1 cellular context compared by ENCODE assay signal in the genomic region with DNA sequence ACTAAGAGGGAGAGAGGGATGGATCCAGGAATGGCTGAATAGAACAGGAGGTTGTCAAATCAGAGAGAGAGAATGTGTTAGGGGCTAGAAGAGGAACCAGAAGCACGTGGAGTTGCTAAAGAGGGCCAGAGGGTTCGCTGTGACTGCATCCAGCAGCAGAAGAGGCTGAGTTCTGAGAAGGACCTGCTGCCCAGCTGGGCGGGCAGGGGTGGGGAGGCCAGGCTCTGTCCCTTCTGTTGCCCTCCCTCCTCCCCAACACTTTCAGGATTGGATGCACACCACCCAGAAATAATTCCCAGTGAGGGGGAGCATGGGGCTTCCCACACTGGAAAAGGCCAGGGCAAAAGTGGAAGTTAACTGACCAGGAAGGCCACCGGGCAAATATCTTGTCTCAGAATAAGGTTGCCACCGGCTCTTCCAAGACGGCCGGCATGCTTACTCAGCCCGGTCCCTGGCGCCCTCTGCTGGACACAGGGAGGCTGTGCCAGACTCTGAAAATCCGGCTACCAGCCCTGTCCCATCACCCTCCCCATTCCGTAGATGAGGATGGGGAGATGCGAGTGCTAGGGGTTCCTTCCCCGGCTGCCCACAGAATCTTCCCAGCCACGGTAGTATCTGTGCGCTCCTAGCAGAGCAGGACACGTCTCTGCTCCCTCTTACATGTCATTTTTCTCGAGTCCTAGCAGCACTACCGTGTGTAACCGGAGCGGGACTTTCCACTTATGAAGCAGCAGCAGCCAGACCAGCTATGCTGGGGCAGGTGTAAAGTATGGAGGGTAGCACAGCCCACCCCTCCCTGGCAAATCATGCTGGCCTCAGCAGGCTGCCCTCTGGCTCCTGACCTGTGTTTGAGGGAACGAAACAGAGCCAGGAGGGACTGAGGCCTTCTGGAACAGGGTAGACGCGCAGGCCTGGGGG.
TF ChIP-seq lines count a peak whose summit lies in the region.

No MANE protein-coding gene starts in this region.

TF ChIP-seq in K562, 482 proteins besides CTCF, POLR2A, EP300 and RAD21 (continued from another document and continues in another):
- TF ChIP-seq, protein P1, sequence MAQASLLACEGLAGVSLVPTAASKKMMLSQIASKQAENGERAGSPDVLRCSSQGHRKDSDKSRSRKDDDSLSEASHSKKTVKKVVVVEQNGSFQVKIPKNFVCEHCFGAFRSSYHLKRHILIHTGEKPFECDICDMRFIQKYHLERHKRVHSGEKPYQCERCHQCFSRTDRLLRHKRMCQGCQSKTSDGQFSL (CRISPR knock-in tag; IDR thresholded peaks at IDR 0.05): no peak
- TF ChIP-seq, protein P1 (tag; IDR thresholded peaks at IDR 0.05): no peak
- TF ChIP-seq MAZ (CRISPR knock-in tag; conservative IDR thresholded peaks at IDR 0.05 in 1 of 2, IDR thresholded peaks at IDR 0.05 in 1 of 2) (0 out of 4 replicates have a peak, but pooled peaks of 1 of the 2 experiments have one; percentile 51), ETV1 (tag; conservative IDR thresholded peaks at IDR 0.05; ENCODE audit: low read depth) (no peak; the same call in 1 of the 2 replicates), TAF15 (IDR thresholded peaks at IDR 0.05; ENCODE audit: low read depth, low read length) (no peak), CREM (IDR thresholded peaks at IDR 0.05; ENCODE audit: low read depth) (0 out of 2 replicates have a peak, but pooled peaks have one; percentile 19), BMI1 (IDR thresholded peaks at IDR 0.05; ENCODE audit: low read length) (no peak), MTA3 (IDR thresholded peaks at IDR 0.05; ENCODE audit: borderline replicate concordance) (0 out of 2 replicates have a peak, but pooled peaks have one; percentile 23), ZNF766 (CRISPR knock-in tag; conservative IDR thresholded peaks at IDR 0.05) (no peak), NUFIP1 (IDR thresholded peaks at IDR 0.05; ENCODE audit: partially characterized antibody) (no peak), TEAD4 (IDR thresholded peaks at IDR 0.05; ENCODE audit: low read length) (no peak), TEAD4 (CRISPR knock-in tag; IDR thresholded peaks at IDR 0.05; ENCODE audit: borderline replicate concordance) (no peak), CTBP1 (IDR thresholded peaks at IDR 0.05; ENCODE audit: borderline replicate concordance) (peak; percentile 46; the same call in 1 of the 2 replicates), CCNT2 (IDR thresholded peaks at IDR 0.05; ENCODE audit: borderline replicate concordance, extremely low read depth, insufficient read length, low read depth, low read length) (no peak), ESRRB (CRISPR knock-in tag; IDR thresholded peaks at IDR 0.05; ENCODE audit: borderline replicate concordance) (no peak), STAG1 (CRISPR knock-in tag; IDR thresholded peaks at IDR 0.05; ENCODE audit: borderline replicate concordance) (peak; percentile 73; the same call in 1 of the 2 replicates), ZNF780A (CRISPR knock-in tag; IDR thresholded peaks at IDR 0.05) (no peak), ZNF146 (CRISPR knock-in tag; IDR thresholded peaks at IDR 0.05; ENCODE audit: unreplicated experiment) (no peak), NR2C1 (IDR thresholded peaks at IDR 0.05) (no peak), NR2C1 (tag; IDR thresholded peaks at IDR 0.05) (no peak), NFIC (IDR thresholded peaks at IDR 0.05) (no peak), ZNF282 (CRISPR knock-in tag; IDR thresholded peaks at IDR 0.05) (no peak), YY1 (IDR thresholded peaks at IDR 0.05; ENCODE audit: borderline replicate concordance in 1 of 3, control insufficient read depth in 1 of 3, extremely low read depth in 1 of 3, insufficient read depth in 3 of 3, insufficient read length in 1 of 3, insufficient replicate concordance in 2 of 3, low read depth in 1 of 3, low read length in 2 of 3) (peak in 1 of 3 experiments; percentile 42), ZNF134 (CRISPR knock-in tag; conservative IDR thresholded peaks at IDR 0.05) (no peak)
- TF ChIP-seq, protein P2, sequence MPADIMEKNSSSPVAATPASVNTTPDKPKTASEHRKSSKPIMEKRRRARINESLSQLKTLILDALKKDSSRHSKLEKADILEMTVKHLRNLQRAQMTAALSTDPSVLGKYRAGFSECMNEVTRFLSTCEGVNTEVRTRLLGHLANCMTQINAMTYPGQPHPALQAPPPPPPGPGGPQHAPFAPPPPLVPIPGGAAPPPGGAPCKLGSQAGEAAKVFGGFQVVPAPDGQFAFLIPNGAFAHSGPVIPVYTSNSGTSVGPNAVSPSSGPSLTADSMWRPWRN (IDR thresholded peaks at IDR 0.05; ENCODE audit: low read depth): no peak
- TF ChIP-seq, protein P3, sequence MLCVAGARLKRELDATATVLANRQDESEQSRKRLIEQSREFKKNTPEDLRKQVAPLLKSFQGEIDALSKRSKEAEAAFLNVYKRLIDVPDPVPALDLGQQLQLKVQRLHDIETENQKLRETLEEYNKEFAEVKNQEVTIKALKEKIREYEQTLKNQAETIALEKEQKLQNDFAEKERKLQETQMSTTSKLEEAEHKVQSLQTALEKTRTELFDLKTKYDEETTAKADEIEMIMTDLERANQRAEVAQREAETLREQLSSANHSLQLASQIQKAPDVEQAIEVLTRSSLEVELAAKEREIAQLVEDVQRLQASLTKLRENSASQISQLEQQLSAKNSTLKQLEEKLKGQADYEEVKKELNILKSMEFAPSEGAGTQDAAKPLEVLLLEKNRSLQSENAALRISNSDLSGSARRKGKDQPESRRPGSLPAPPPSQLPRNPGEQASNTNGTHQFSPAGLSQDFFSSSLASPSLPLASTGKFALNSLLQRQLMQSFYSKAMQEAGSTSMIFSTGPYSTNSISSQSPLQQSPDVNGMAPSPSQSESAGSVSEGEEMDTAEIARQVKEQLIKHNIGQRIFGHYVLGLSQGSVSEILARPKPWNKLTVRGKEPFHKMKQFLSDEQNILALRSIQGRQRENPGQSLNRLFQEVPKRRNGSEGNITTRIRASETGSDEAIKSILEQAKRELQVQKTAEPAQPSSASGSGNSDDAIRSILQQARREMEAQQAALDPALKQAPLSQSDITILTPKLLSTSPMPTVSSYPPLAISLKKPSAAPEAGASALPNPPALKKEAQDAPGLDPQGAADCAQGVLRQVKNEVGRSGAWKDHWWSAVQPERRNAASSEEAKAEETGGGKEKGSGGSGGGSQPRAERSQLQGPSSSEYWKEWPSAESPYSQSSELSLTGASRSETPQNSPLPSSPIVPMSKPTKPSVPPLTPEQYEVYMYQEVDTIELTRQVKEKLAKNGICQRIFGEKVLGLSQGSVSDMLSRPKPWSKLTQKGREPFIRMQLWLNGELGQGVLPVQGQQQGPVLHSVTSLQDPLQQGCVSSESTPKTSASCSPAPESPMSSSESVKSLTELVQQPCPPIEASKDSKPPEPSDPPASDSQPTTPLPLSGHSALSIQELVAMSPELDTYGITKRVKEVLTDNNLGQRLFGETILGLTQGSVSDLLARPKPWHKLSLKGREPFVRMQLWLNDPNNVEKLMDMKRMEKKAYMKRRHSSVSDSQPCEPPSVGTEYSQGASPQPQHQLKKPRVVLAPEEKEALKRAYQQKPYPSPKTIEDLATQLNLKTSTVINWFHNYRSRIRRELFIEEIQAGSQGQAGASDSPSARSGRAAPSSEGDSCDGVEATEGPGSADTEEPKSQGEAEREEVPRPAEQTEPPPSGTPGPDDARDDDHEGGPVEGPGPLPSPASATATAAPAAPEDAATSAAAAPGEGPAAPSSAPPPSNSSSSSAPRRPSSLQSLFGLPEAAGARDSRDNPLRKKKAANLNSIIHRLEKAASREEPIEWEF (CRISPR knock-in tag; IDR thresholded peaks at IDR 0.05): no peak
- TF ChIP-seq, protein P4, sequence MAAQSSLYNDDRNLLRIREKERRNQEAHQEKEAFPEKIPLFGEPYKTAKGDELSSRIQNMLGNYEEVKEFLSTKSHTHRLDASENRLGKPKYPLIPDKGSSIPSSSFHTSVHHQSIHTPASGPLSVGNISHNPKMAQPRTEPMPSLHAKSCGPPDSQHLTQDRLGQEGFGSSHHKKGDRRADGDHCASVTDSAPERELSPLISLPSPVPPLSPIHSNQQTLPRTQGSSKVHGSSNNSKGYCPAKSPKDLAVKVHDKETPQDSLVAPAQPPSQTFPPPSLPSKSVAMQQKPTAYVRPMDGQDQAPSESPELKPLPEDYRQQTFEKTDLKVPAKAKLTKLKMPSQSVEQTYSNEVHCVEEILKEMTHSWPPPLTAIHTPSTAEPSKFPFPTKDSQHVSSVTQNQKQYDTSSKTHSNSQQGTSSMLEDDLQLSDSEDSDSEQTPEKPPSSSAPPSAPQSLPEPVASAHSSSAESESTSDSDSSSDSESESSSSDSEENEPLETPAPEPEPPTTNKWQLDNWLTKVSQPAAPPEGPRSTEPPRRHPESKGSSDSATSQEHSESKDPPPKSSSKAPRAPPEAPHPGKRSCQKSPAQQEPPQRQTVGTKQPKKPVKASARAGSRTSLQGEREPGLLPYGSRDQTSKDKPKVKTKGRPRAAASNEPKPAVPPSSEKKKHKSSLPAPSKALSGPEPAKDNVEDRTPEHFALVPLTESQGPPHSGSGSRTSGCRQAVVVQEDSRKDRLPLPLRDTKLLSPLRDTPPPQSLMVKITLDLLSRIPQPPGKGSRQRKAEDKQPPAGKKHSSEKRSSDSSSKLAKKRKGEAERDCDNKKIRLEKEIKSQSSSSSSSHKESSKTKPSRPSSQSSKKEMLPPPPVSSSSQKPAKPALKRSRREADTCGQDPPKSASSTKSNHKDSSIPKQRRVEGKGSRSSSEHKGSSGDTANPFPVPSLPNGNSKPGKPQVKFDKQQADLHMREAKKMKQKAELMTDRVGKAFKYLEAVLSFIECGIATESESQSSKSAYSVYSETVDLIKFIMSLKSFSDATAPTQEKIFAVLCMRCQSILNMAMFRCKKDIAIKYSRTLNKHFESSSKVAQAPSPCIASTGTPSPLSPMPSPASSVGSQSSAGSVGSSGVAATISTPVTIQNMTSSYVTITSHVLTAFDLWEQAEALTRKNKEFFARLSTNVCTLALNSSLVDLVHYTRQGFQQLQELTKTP (IDR thresholded peaks at IDR 0.05; ENCODE audit: low read depth in 1 of 2, partially characterized antibody in 2 of 2): no peak
- TF ChIP-seq, protein P5, sequence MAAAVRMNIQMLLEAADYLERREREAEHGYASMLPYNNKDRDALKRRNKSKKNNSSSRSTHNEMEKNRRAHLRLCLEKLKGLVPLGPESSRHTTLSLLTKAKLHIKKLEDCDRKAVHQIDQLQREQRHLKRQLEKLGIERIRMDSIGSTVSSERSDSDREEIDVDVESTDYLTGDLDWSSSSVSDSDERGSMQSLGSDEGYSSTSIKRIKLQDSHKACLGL (CRISPR knock-in tag; IDR thresholded peaks at IDR 0.05; ENCODE audit: borderline replicate concordance, poor library complexity, severe bottlenecking): no peak
- TF ChIP-seq, protein P6, sequence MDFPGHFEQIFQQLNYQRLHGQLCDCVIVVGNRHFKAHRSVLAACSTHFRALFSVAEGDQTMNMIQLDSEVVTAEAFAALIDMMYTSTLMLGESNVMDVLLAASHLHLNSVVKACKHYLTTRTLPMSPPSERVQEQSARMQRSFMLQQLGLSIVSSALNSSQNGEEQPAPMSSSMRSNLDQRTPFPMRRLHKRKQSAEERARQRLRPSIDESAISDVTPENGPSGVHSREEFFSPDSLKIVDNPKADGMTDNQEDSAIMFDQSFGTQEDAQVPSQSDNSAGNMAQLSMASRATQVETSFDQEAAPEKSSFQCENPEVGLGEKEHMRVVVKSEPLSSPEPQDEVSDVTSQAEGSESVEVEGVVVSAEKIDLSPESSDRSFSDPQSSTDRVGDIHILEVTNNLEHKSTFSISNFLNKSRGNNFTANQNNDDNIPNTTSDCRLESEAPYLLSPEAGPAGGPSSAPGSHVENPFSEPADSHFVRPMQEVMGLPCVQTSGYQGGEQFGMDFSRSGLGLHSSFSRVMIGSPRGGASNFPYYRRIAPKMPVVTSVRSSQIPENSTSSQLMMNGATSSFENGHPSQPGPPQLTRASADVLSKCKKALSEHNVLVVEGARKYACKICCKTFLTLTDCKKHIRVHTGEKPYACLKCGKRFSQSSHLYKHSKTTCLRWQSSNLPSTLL (IDR thresholded peaks at IDR 0.05): no peak
- TF ChIP-seq, protein P7, sequence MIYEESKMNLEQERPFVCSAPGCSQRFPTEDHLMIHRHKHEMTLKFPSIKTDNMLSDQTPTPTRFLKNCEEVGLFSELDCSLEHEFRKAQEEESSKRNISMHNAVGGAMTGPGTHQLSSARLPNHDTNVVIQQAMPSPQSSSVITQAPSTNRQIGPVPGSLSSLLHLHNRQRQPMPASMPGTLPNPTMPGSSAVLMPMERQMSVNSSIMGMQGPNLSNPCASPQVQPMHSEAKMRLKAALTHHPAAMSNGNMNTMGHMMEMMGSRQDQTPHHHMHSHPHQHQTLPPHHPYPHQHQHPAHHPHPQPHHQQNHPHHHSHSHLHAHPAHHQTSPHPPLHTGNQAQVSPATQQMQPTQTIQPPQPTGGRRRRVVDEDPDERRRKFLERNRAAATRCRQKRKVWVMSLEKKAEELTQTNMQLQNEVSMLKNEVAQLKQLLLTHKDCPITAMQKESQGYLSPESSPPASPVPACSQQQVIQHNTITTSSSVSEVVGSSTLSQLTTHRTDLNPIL (CRISPR knock-in tag; IDR thresholded peaks at IDR 0.05): no peak
- TF ChIP-seq, protein P8, sequence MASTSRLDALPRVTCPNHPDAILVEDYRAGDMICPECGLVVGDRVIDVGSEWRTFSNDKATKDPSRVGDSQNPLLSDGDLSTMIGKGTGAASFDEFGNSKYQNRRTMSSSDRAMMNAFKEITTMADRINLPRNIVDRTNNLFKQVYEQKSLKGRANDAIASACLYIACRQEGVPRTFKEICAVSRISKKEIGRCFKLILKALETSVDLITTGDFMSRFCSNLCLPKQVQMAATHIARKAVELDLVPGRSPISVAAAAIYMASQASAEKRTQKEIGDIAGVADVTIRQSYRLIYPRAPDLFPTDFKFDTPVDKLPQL (IDR thresholded peaks at IDR 0.05; ENCODE audit: extremely low read depth, insufficient read length): no peak
- TF ChIP-seq, protein P9, sequence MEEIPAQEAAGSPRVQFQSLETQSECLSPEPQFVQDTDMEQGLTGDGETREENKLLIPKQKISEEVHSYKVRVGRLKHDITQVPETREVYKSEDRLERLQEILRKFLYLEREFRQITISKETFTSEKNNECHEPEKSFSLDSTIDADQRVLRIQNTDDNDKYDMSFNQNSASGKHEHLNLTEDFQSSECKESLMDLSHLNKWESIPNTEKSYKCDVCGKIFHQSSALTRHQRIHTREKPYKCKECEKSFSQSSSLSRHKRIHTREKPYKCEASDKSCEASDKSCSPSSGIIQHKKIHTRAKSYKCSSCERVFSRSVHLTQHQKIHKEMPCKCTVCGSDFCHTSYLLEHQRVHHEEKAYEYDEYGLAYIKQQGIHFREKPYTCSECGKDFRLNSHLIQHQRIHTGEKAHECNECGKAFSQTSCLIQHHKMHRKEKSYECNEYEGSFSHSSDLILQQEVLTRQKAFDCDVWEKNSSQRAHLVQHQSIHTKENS (CRISPR knock-in tag; IDR thresholded peaks at IDR 0.05): no peak
- TF ChIP-seq, protein P10, sequence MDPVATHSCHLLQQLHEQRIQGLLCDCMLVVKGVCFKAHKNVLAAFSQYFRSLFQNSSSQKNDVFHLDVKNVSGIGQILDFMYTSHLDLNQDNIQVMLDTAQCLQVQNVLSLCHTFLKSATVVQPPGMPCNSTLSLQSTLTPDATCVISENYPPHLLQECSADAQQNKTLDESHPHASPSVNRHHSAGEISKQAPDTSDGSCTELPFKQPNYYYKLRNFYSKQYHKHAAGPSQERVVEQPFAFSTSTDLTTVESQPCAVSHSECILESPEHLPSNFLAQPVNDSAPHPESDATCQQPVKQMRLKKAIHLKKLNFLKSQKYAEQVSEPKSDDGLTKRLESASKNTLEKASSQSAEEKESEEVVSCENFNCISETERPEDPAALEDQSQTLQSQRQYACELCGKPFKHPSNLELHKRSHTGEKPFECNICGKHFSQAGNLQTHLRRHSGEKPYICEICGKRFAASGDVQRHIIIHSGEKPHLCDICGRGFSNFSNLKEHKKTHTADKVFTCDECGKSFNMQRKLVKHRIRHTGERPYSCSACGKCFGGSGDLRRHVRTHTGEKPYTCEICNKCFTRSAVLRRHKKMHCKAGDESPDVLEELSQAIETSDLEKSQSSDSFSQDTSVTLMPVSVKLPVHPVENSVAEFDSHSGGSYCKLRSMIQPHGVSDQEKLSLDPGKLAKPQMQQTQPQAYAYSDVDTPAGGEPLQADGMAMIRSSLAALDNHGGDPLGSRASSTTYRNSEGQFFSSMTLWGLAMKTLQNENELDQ (CRISPR knock-in tag; IDR thresholded peaks at IDR 0.05; ENCODE audit: borderline replicate concordance): no peak
